8 cellular contexts compared by ENCODE assay signal in the genomic region with DNA sequence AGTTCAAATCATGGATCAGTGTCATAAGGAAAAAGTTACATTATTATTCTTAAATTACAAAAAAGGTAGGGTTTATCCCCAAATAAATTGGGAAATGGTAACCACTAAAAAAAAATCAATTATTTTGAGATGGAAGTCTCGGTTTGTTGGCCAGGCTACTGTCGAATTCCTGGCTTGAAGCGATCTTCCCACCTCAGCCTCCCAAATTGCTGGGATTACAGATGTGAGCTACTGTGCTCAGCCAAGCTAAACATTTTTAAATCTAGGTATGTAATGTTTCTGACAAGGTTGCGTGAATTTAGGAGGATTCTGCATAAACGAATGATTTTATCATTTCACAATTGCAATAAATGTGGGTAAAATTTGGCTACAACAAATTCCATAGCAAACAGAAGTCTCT. TPM values are rescaled to one million over a fixed set of nuclear protein-coding genes. Genes with fewer than 3 reads are reported as not detected.
DNase-seq lines count a peak whose midpoint lies in the region; ATAC-seq and TF ChIP-seq lines count a peak whose summit lies in the region.

No MANE protein-coding gene starts in this region.

- H3K79me2 ChIP-seq in OCI-LY3 (ENCODE audit: low read length): peaks cover 70% of the 10 kb centered on the region

- no peak overlapping the region for H2AFZ ChIP-seq in OCI-LY3 (ENCODE audit: low read depth, low read length)

- peaks cover 14% of the 10 kb centered on the region for H3K36me3 ChIP-seq in OCI-LY3 (replicated peaks; ENCODE audit: low read depth, low read length)

- peaks cover 11% of the 10 kb centered on the region for H3K4me1 Mint-ChIP-seq in endothelial cell (ENCODE audit: unreplicated experiment)
- peaks cover 27% of the 10 kb centered on the region for H3K4me1 Mint-ChIP-seq in progenitor cell of endocrine pancreas (ENCODE audit: low read depth)

- H3K27me3 ChIP-seq in OCI-LY3 (ENCODE audit: low read depth, low read length): no peaks in the 10 kb centered on the region

- H3K27ac ChIP-seq in OCI-LY3 (ENCODE audit: low read length): no peak overlapping the region

- H3K4me2 ChIP-seq in OCI-LY3 (ENCODE audit: low read length): peak overlapping the region; percentile 81

- ATAC-seq in GM21529 (IDR thresholded peaks at IDR 0.05; ENCODE audit: unreplicated experiment): no peak

- H3K4me1 ChIP-seq in OCI-LY3 (ENCODE audit: low read length): peaks cover 19% of the 10 kb centered on the region

- peak overlapping the region; percentile 47 for H3K4me3 Mint-ChIP-seq in endothelial cell (ENCODE audit: unreplicated experiment)
- peak overlapping the region; percentile 64 for H3K4me3 Mint-ChIP-seq in progenitor cell of endocrine pancreas (ENCODE audit: low read depth)

- H3K27ac Mint-ChIP-seq in endothelial cell (ENCODE audit: unreplicated experiment) (no peak overlapping the region), progenitor cell of endocrine pancreas (no peak overlapping the region)

- H3K27me3 Mint-ChIP-seq in endothelial cell (ENCODE audit: unreplicated experiment) (no peaks in the 10 kb centered on the region), progenitor cell of endocrine pancreas (no peaks in the 10 kb centered on the region)

- peaks cover 52% of the 10 kb centered on the region for H4K20me1 ChIP-seq in OCI-LY3 (ENCODE audit: insufficient read depth, low read length)

- TF ChIP-seq CTCF in OCI-LY3 (IDR thresholded peaks at IDR 0.05; ENCODE audit: low read depth, low read length) (no peak), endothelial cell (IDR thresholded peaks at IDR 0.05; ENCODE audit: unreplicated experiment) (no peak), progenitor cell of endocrine pancreas (IDR thresholded peaks at IDR 0.05; ENCODE audit: unreplicated experiment) (no peak)

- H3K4me3 ChIP-seq in OCI-LY3 (ENCODE audit: low read length): peak overlapping the region; percentile 83; the same call in 1 of the 2 replicates

- no peaks in the 10 kb centered on the region for H3K9me3 ChIP-seq in OCI-LY3 (ENCODE audit: insufficient read depth, low read length)

- H3K9me3 Mint-ChIP-seq in endothelial cell (ENCODE audit: unreplicated experiment) (no peaks in the 10 kb centered on the region), progenitor cell of endocrine pancreas (ENCODE audit: low read depth) (no peaks in the 10 kb centered on the region)

- peak overlapping the region; percentile 87; the same call in 1 of the 2 replicates for H3K9ac ChIP-seq in OCI-LY3 (ENCODE audit: low read length)

- DNase-seq in DMS 273 (lab: John Stamatoyannopoulos, UW; ENCODE audit: unreplicated experiment) (peak; percentile 16), DMS 273 treated with DMSO at 0.1 percent for 48 hours (lab: John Stamatoyannopoulos, UW) (no peak), endothelial cell (ENCODE audit: low spot score) (no peak), progenitor cell of endocrine pancreas (ENCODE audit: low spot score, unreplicated experiment) (no peak), Ammon's horn (ENCODE audit: low spot score) (no peak), T1000 (lab: John Stamatoyannopoulos, UW) (no peak)

- H3K36me3 Mint-ChIP-seq in endothelial cell (ENCODE audit: low read depth, unreplicated experiment) (no peaks in the 10 kb centered on the region), progenitor cell of endocrine pancreas (ENCODE audit: insufficient read depth) (peaks cover 4% of the 10 kb centered on the region)

RNA-seq across cellular contexts. Expression of a gene that starts 2.0 kb away (rescaled TPM):
- total RNA-seq in endothelial cell (ENCODE audit: unreplicated experiment) (23.6 TPM), progenitor cell of endocrine pancreas (48.4 and 51.1 TPM in 2 replicates)

RNA-seq across cellular contexts. Expression of a gene that starts 49.7 kb away (rescaled TPM):
- total RNA-seq in endothelial cell (ENCODE audit: unreplicated experiment) (10.1 TPM), progenitor cell of endocrine pancreas (22.2 and 22.8 TPM in 2 replicates)
